1 cellular context compared by ENCODE assay signal in genomic region chr2:110691612-110692258, GRCh38.
TF ChIP-seq lines count a peak whose summit lies in the region.

No MANE protein-coding gene starts in this region.

TF ChIP-seq in K562, 482 proteins besides CTCF, POLR2A, EP300 and RAD21 (continued from another document and continues in another):
- TF ChIP-seq PRDM10 (IDR thresholded peaks at IDR 0.05; ENCODE audit: partially characterized antibody) (no peak), ILF3 (IDR thresholded peaks at IDR 0.05; ENCODE audit: borderline replicate concordance) (no peak), HEY1 (CRISPR knock-in tag; IDR thresholded peaks at IDR 0.05; ENCODE audit: borderline replicate concordance) (no peak), ZNF444 (CRISPR knock-in tag; IDR thresholded peaks at IDR 0.05) (no peak), TBP (optimal IDR thresholded peaks at IDR 0.05; ENCODE audit: low read depth, low read length) (no peak), TGIF2 (CRISPR knock-in tag; IDR thresholded peaks at IDR 0.05) (no peak), PHF20 (IDR thresholded peaks at IDR 0.05; ENCODE audit: partially characterized antibody) (no peak), NEUROD1 (IDR thresholded peaks at IDR 0.05; ENCODE audit: borderline replicate concordance, low read depth, low read length, partially characterized antibody) (no peak), GATA2 (CRISPR knock-in tag; IDR thresholded peaks at IDR 0.05) (no peak), YY1 (IDR thresholded peaks at IDR 0.05; ENCODE audit: borderline replicate concordance in 1 of 3, control insufficient read depth in 1 of 3, extremely low read depth in 1 of 3, insufficient read depth in 3 of 3, insufficient read length in 1 of 3, insufficient replicate concordance in 2 of 3, low read depth in 1 of 3, low read length in 2 of 3) (peak in 1 of 3 experiments; percentile 63), MECOM (CRISPR knock-in tag; IDR thresholded peaks at IDR 0.05) (peak; percentile 80), BRF2 (IDR thresholded peaks at IDR 0.05; ENCODE audit: borderline replicate concordance, insufficient read depth, insufficient read length) (no peak), THRA (IDR thresholded peaks at IDR 0.05) (no peak), FOXM1 (IDR thresholded peaks at IDR 0.05; ENCODE audit: low read depth) (no peak), FOXM1 (CRISPR knock-in tag; IDR thresholded peaks at IDR 0.05; ENCODE audit: low read depth) (no peak), KLF16 (IDR thresholded peaks at IDR 0.05) (no peak; the same call in 1 of the 2 replicates), CHCHD3 (CRISPR knock-in tag; IDR thresholded peaks at IDR 0.05) (no peak), POLR3A (IDR thresholded peaks at IDR 0.05; ENCODE audit: borderline replicate concordance, extremely low read depth, insufficient read depth, insufficient read length) (no peak), BDP1 (IDR thresholded peaks at IDR 0.05; ENCODE audit: insufficient read depth, insufficient read length) (no peak), FOXA3 (CRISPR knock-in tag; conservative IDR thresholded peaks at IDR 0.05 in 1 of 2, IDR thresholded peaks at IDR 0.05 in 1 of 2) (no peak), BRD9 (IDR thresholded peaks at IDR 0.05; ENCODE audit: low read depth, partially characterized antibody) (peak; percentile 21), NCOA4 (IDR thresholded peaks at IDR 0.05; ENCODE audit: partially characterized antibody) (no peak), ZSCAN29 (IDR thresholded peaks at IDR 0.05) (no peak), ZNF518B (CRISPR knock-in tag; IDR thresholded peaks at IDR 0.05) (no peak), PTRF (tag; IDR thresholded peaks at IDR 0.05) (peak; percentile 84), MAZ (CRISPR knock-in tag; conservative IDR thresholded peaks at IDR 0.05 in 1 of 2, IDR thresholded peaks at IDR 0.05 in 1 of 2) (no peak), TEAD2 (tag; IDR thresholded peaks at IDR 0.05) (peak; percentile 29; the same call in 1 of the 2 replicates)
- TF ChIP-seq, protein P1, sequence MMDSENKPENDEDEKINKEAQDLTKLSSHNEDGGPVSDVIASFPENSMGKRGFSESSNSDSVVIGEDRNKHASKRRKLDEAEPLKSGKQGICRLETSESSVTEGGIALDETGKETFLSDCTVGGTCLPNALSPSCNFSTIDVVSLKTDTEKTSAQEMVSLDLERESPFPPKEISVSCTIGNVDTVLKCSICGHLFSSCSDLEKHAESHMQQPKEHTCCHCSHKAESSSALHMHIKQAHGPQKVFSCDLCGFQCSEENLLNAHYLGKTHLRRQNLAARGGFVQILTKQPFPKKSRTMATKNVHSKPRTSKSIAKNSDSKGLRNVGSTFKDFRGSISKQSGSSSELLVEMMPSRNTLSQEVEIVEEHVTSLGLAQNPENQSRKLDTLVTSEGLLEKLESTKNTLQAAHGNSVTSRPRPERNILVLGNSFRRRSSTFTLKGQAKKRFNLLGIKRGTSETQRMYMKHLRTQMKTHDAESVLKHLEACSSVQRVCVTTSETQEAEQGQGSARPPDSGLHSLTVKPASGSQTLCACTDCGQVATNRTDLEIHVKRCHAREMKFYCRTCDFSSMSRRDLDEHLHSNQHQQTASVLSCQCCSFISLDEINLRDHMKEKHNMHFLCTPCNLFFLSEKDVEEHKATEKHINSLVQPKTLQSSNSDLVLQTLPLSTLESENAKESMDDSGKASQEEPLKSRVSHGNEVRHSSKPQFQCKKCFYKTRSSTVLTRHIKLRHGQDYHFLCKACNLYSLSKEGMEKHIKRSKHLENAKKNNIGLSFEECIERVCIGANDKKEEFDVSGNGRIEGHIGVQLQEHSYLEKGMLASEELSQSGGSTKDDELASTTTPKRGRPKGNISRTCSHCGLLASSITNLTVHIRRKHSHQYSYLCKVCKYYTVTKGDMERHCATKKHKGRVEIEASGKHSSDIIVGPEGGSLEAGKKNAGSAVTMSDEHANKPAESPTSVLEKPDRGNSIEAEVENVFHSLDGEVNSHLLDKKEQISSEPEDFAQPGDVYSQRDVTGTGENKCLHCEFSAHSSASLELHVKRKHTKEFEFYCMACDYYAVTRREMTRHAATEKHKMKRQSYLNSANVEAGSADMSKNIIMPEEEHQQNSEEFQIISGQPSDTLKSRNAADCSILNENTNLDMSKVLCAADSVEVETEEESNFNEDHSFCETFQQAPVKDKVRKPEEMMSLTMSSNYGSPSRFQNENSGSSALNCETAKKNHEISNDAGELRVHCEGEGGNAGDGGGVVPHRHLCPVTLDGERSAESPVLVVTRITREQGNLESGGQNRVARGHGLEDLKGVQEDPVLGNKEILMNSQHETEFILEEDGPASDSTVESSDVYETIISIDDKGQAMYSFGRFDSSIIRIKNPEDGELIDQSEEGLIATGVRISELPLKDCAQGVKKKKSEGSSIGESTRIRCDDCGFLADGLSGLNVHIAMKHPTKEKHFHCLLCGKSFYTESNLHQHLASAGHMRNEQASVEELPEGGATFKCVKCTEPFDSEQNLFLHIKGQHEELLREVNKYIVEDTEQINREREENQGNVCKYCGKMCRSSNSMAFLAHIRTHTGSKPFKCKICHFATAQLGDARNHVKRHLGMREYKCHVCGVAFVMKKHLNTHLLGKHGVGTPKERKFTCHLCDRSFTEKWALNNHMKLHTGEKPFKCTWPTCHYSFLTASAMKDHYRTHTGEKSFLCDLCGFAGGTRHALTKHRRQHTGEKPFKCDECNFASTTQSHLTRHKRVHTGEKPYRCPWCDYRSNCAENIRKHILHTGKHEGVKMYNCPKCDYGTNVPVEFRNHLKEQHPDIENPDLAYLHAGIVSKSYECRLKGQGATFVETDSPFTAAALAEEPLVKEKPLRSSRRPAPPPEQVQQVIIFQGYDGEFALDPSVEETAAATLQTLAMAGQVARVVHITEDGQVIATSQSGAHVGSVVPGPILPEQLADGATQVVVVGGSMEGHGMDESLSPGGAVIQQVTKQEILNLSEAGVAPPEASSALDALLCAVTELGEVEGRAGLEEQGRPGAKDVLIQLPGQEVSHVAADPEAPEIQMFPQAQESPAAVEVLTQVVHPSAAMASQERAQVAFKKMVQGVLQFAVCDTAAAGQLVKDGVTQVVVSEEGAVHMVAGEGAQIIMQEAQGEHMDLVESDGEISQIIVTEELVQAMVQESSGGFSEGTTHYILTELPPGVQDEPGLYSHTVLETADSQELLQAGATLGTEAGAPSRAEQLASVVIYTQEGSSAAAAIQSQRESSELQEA (IDR thresholded peaks at IDR 0.05; ENCODE audit: low read depth): no peak
- TF ChIP-seq, protein P2, sequence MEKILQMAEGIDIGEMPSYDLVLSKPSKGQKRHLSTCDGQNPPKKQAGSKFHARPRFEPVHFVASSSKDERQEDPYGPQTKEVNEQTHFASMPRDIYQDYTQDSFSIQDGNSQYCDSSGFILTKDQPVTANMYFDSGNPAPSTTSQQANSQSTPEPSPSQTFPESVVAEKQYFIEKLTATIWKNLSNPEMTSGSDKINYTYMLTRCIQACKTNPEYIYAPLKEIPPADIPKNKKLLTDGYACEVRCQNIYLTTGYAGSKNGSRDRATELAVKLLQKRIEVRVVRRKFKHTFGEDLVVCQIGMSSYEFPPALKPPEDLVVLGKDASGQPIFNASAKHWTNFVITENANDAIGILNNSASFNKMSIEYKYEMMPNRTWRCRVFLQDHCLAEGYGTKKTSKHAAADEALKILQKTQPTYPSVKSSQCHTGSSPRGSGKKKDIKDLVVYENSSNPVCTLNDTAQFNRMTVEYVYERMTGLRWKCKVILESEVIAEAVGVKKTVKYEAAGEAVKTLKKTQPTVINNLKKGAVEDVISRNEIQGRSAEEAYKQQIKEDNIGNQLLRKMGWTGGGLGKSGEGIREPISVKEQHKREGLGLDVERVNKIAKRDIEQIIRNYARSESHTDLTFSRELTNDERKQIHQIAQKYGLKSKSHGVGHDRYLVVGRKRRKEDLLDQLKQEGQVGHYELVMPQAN (IDR thresholded peaks at IDR 0.05; ENCODE audit: borderline replicate concordance): no peak
- TF ChIP-seq, protein P3, sequence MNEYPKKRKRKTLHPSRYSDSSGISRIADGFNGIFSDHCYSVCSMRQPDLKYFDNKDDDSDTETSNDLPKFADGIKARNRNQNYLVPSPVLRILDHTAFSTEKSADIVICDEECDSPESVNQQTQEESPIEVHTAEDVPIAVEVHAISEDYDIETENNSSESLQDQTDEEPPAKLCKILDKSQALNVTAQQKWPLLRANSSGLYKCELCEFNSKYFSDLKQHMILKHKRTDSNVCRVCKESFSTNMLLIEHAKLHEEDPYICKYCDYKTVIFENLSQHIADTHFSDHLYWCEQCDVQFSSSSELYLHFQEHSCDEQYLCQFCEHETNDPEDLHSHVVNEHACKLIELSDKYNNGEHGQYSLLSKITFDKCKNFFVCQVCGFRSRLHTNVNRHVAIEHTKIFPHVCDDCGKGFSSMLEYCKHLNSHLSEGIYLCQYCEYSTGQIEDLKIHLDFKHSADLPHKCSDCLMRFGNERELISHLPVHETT (CRISPR knock-in tag; conservative IDR thresholded peaks at IDR 0.05 in 1 of 2, IDR thresholded peaks at IDR 0.05 in 1 of 2): peak in 1 of 2 experiments; percentile 60; a peak in 1 of 4 replicates
